Comparison of ENCODE assay signal across 17 cellular contexts in genomic region chr13:99526549-99526948, GRCh38. TPM values are rescaled to one million over a fixed set of nuclear protein-coding genes. Genes with fewer than 3 reads are reported as not detected.
DNase-seq lines count a peak whose midpoint lies in the region; ATAC-seq, FAIRE-seq and TF ChIP-seq lines count a peak whose summit lies in the region.
"Had no signal": no experiment of that assay in that cellular context is flagged by ENCODE, and none has a peak within 500 bp of the region (broad histone marks: within the 10 kb centered on the region; RNA-seq: fewer than 3 reads in every experiment).

No MANE protein-coding gene starts in this region.

- TF ChIP-seq CTCF in testis (IDR thresholded peaks at IDR 0.05), result no peak
- TF ChIP-seq CTCF in left lung (IDR thresholded peaks at IDR 0.05), result no peak

- ATAC-seq in activated naive CD4-positive, alpha-beta T cell treated with anti-CD3 and anti-CD28 coated beads, Interleukin-2, amount 50 U/mL, for 72 hours, result peak in 1 of 2 donors; percentile 24
- no peak for ATAC-seq in left lung
- ATAC-seq in HG03565 (IDR thresholded peaks at IDR 0.05; ENCODE audit: unreplicated experiment), result no peak
- ATAC-seq: activated CD4-positive, CD25-positive, alpha-beta regulatory T cell treated with anti-CD3 and anti-CD28 coated beads, Interleukin-2, amount 50 U/mL, for 24 hours had no signal

- H3K36me3 ChIP-seq in testis (ENCODE audit: low read depth, missing control alignments) (no peaks in the 10 kb centered on the region), left lung (peaks cover 0 to 85% of the 10 kb centered on the region in 2 donors)

- intact Hi-C loops in testis (cut with DNase I; ENCODE audit: low total_unique reads) (no loop called here), left lung (cut with DNase I) (loop anchor here in 1 of 2 donors (10.0 kb wide), 1 partner anchor 82 kb away; no protein-coding TSS in a partner anchor)

- H3K4me3 Mint-ChIP-seq in activated CD4-positive, alpha-beta memory T cell treated with anti-CD3 and anti-CD28 coated beads, Interleukin-2, amount 10 ng/mL, durations not matched to agents 7 days and 5 days, result no peak overlapping the region

- H3K36me3 Mint-ChIP-seq in activated naive CD4-positive, alpha-beta T cell treated with anti-CD3 and anti-CD28 coated beads, Interleukin-2, amount 50 U/mL, for 72 hours, result peaks cover 33 to 42% of the 10 kb centered on the region in 2 donors
- H3K36me3 Mint-ChIP-seq in activated CD4-positive, alpha-beta memory T cell treated with anti-CD3 and anti-CD28 coated beads, Interleukin-2, amount 10 ng/mL, durations not matched to agents 7 days and 5 days (ENCODE audit: low read depth), result peaks cover 79% of the 10 kb centered on the region

- H3K9me3 ChIP-seq in testis (no peaks in the 10 kb centered on the region), left lung (no peaks in the 10 kb centered on the region)
- H3K9me3 ChIP-seq: stomach had no signal

- no peak overlapping the region for H3K27ac ChIP-seq in testis
- no peak overlapping the region for H3K27ac ChIP-seq in left lung
- H3K27ac ChIP-seq: stomach had no signal

- TF ChIP-seq POLR2A in testis (IDR thresholded peaks at IDR 0.05), result no peak
- no peak for TF ChIP-seq POLR2A in H54 (IDR thresholded peaks at IDR 0.05; ENCODE audit: low read depth, low read length)

- 62 to 77% methylated on average over 7 of the region's 7 CpGs for WGBS in testis, 2 donors

- no peaks in the 10 kb centered on the region for H3K27me3 ChIP-seq in testis
- H3K27me3 ChIP-seq in left lung, result no peaks in the 10 kb centered on the region
- H3K27me3 ChIP-seq: stomach had no signal

- FAIRE-seq in H54 (lab: Jason Lieb, UNC), result no peak
- FAIRE-seq: D721Med, RCC 7860 had no signal

- H3K4me1 Mint-ChIP-seq in activated CD4-positive, alpha-beta memory T cell treated with anti-CD3 and anti-CD28 coated beads, Interleukin-2, amount 10 ng/mL, durations not matched to agents 7 days and 5 days, result peaks cover 41% of the 10 kb centered on the region

- no peak for DNase-seq in activated naive CD4-positive, alpha-beta T cell treated with anti-CD3 and anti-CD28 coated beads, Interleukin-2, amount 50 U/mL, for 72 hours (ENCODE audit: low spot score in 2 of 2)
- no peak for DNase-seq in activated naive CD4-positive, alpha-beta T cell treated with Interleukin-2 at 50 U/mL for 16 hours
- DNase-seq in activated CD4-positive, alpha-beta memory T cell treated with anti-CD3 and anti-CD28 coated beads, Interleukin-2, amount 10 ng/mL, durations not matched to agents 7 days and 5 days, result no peak
- DNase-seq in iPS-NIHi7 (ENCODE audit: extremely low spot score) (peak; percentile 27), testis (peak; percentile 71), H54 (ENCODE audit: insufficient read length, low spot score) (no peak), left lung (no peak)
- DNase-seq: head of caudate nucleus, NCI-H1048, NCI-H2107, NCI-H748 treated with DMSO at 0.1 percent for 48 hours, stomach, SW 1271 had no signal

- H3K4me1 ChIP-seq in testis (peaks cover 4% of the 10 kb centered on the region), left lung (no peaks in the 10 kb centered on the region)
- H3K4me1 ChIP-seq: stomach had no signal

- CTCF ChIA-PET in activated CD4-positive, alpha-beta memory T cell treated with anti-CD3 and anti-CD28 coated beads, Interleukin-2, amount 10 ng/mL, durations not matched to agents 7 days and 5 days (lab: Charles Lee), result no interaction called here

- no peaks in the 10 kb centered on the region for H3K9me3 Mint-ChIP-seq in activated naive CD4-positive, alpha-beta T cell treated with anti-CD3 and anti-CD28 coated beads, Interleukin-2, amount 50 U/mL, for 72 hours
- H3K9me3 Mint-ChIP-seq in activated CD4-positive, alpha-beta memory T cell treated with anti-CD3 and anti-CD28 coated beads, Interleukin-2, amount 10 ng/mL, durations not matched to agents 7 days and 5 days, result no peaks in the 10 kb centered on the region

- peak overlapping the region; percentile 63 to 66 for H3K27ac Mint-ChIP-seq in activated naive CD4-positive, alpha-beta T cell treated with anti-CD3 and anti-CD28 coated beads, Interleukin-2, amount 50 U/mL, for 72 hours
- H3K27ac Mint-ChIP-seq in activated CD4-positive, alpha-beta memory T cell treated with anti-CD3 and anti-CD28 coated beads, Interleukin-2, amount 10 ng/mL, durations not matched to agents 7 days and 5 days, result peak overlapping the region; percentile 17

- POLR2A ChIA-PET in activated CD4-positive, alpha-beta memory T cell treated with anti-CD3 and anti-CD28 coated beads, Interleukin-2, amount 10 ng/mL, durations not matched to agents 7 days and 5 days (lab: Charles Lee), result interaction anchor here (1.0 to 1.6 kb wide), 5 partner anchors 9 to 167 kb away, joined by 3 to 5 read pairs (median 4); no protein-coding TSS in a partner anchor

- H3K27me3 Mint-ChIP-seq in activated CD4-positive, alpha-beta memory T cell treated with anti-CD3 and anti-CD28 coated beads, Interleukin-2, amount 10 ng/mL, durations not matched to agents 7 days and 5 days, result no peaks in the 10 kb centered on the region

- H3K4me3 ChIP-seq in testis, result no peak overlapping the region
- H3K4me3 ChIP-seq in left lung, result no peak overlapping the region
- H3K4me3 ChIP-seq: stomach had no signal

RNA-seq across cellular contexts. Expression of gene TM9SF2, which starts 25.3 kb away (rescaled TPM):
- total RNA-seq in activated naive CD4-positive, alpha-beta T cell treated with anti-CD3 and anti-CD28 coated beads, Interleukin-2, amount 50 U/mL, for 72 hours, result 10 to 100 TPM; 44.0 to 49.0 TPM
- 10 to 100 TPM; 84.5 to 88.6 TPM for total RNA-seq in activated CD4-positive, alpha-beta memory T cell treated with anti-CD3 and anti-CD28 coated beads, Interleukin-2, amount 10 ng/mL, durations not matched to agents 7 days and 5 days
- total RNA-seq in testis, result 100 to 1,000 TPM; 106 to 119 TPM
- 136 TPM for polyA plus RNA-seq in testis (ENCODE audit: insufficient read depth, low read depth, low replicate concordance)
- total RNA-seq in left lung, result 100 to 1,000 TPM; 150 to 155 TPM

Comparison
In these comparisons a context has a peak if more than half of its experiments do, and no peak if none do; other contexts are left out.
1. DNase-seq: peak in iPS-NIHi7 (single experiment) and testis (single experiment); none in activated naive CD4-positive, alpha-beta T cell treated with anti-CD3 and anti-CD28 coated beads, Interleukin-2, amount 50 U/mL, for 72 hours (0 of 2), activated naive CD4-positive, alpha-beta T cell treated with Interleukin-2 at 50 U/mL for 16 hours (single experiment), activated CD4-positive, alpha-beta memory T cell treated with anti-CD3 and anti-CD28 coated beads, Interleukin-2, amount 10 ng/mL, durations not matched to agents 7 days and 5 days (single experiment), H54 (single experiment) and left lung (0 of 2).